In genomic region chr2:109237792-109238191, GRCh38 we compare ENCODE assay signal across 17 cellular contexts.
"Had no signal": no experiment of that assay in that cellular context is flagged by ENCODE, and none has a peak within 500 bp of the region (broad histone marks: within the 10 kb centered on the region; RNA-seq: fewer than 3 reads in every experiment).

No MANE protein-coding gene starts in this region.

- H3K9me3 ChIP-seq: transverse colon, uterus had no signal

- H3K27me3 Mint-ChIP-seq: activated CD8-positive, alpha-beta T cell treated with anti-CD3 and anti-CD28 coated beads for 36 hours; activated naive CD8-positive, alpha-beta T cell treated with anti-CD3 and anti-CD28 coated beads, Interleukin-2, amount 50 U/mL, for 24 hours; brain; stimulated activated naive CD8-positive, alpha-beta T cell treated with anti-CD3 and anti-CD28 coated beads, Interleukin-15, Interleukin-2, amounts not matched to agents 100 ng/mL and 50 ng/mL, for 24 hours had no signal

- DNase-seq: activated effector memory CD4-positive, alpha-beta T cell treated with Interleukin-2 at 50 U/mL for 16 hours; glutamatergic neuron; nephron progenitor cell; stimulated activated CD4-positive, alpha-beta T cell treated with anti-CD3 and anti-CD28 coated beads, Interleukin-2, amount 100 ng/mL, for 48 hours; T-helper 9 cell had no signal

- H3K4me3 ChIP-seq: dorsolateral prefrontal cortex, lung, transverse colon, uterus had no signal

- H3K9me3 Mint-ChIP-seq: activated CD8-positive, alpha-beta T cell treated with anti-CD3 and anti-CD28 coated beads for 36 hours; activated naive CD8-positive, alpha-beta T cell treated with anti-CD3 and anti-CD28 coated beads, Interleukin-2, amount 50 U/mL, for 24 hours; stimulated activated naive CD8-positive, alpha-beta T cell treated with anti-CD3 and anti-CD28 coated beads, Interleukin-15, Interleukin-2, amounts not matched to agents 100 ng/mL and 50 ng/mL, for 24 hours had no signal

- H3K27ac ChIP-seq: epithelial cell of prostate, uterus had no signal

- H3K36me3 Mint-ChIP-seq: brain, mesothelial cell of epicardium had no signal

- H3K36me3 ChIP-seq: transverse colon, uterus had no signal

- H3K27ac Mint-ChIP-seq: activated naive CD8-positive, alpha-beta T cell treated with anti-CD3 and anti-CD28 coated beads, Interleukin-2, amount 50 U/mL, for 24 hours; mesothelial cell of epicardium; nephron progenitor cell; progenitor cell of endocrine pancreas; stimulated activated naive CD8-positive, alpha-beta T cell treated with anti-CD3 and anti-CD28 coated beads, Interleukin-15, Interleukin-2, amounts not matched to agents 100 ng/mL and 50 ng/mL, for 24 hours had no signal

- H3K27me3 ChIP-seq: dorsolateral prefrontal cortex, transverse colon, uterus had no signal

- H3K4me3 Mint-ChIP-seq: activated CD8-positive, alpha-beta T cell treated with anti-CD3 and anti-CD28 coated beads for 36 hours; activated naive CD4-positive, alpha-beta T cell treated with anti-CD3 and anti-CD28 coated beads, Interleukin-2, amount 10 ng/mL, durations not matched to agents 7 days and 5 days; activated naive CD8-positive, alpha-beta T cell treated with anti-CD3 and anti-CD28 coated beads, Interleukin-2, amount 50 U/mL, for 24 hours; brain; mesothelial cell of epicardium; nephron progenitor cell; stimulated activated naive CD8-positive, alpha-beta T cell treated with anti-CD3 and anti-CD28 coated beads, Interleukin-15, Interleukin-2, amounts not matched to agents 100 ng/mL and 50 ng/mL, for 24 hours had no signal
